ENCODE assay signal across 14 cellular contexts in genomic region chr6:3128381-3129108, GRCh38. TPM values are rescaled to one million over a fixed set of nuclear protein-coding genes. Genes with fewer than 3 reads are reported as not detected.
DNase-seq lines count a peak whose midpoint lies in the region; ATAC-seq and TF ChIP-seq lines count a peak whose summit lies in the region.
"Had no signal": no experiment of that assay in that cellular context is flagged by ENCODE, and none has a peak within 500 bp of the region (broad histone marks: within the 10 kb centered on the region; RNA-seq: fewer than 3 reads in every experiment).

No MANE protein-coding gene starts in this region.

- no peaks in the 10 kb centered on the region for H3K27me3 ChIP-seq in neuronal stem cell (ENCODE audit: control insufficient read depth in 3 of 3, insufficient read depth in 3 of 3, low read depth in 1 of 3, low read length in 3 of 3)
- H3K27me3 ChIP-seq: BE2C had no signal

- no peak overlapping the region for H2BK120ac ChIP-seq in neuronal stem cell (ENCODE audit: low read depth, low read length)

- no peak for ATAC-seq in T-helper 17 cell
- no peak for ATAC-seq in HG03469 (IDR thresholded peaks at IDR 0.05; ENCODE audit: unreplicated experiment)
- no peak for ATAC-seq in GM18511 (IDR thresholded peaks at IDR 0.05; ENCODE audit: unreplicated experiment)

- no peak overlapping the region for H3K4me3 ChIP-seq in neuronal stem cell (ENCODE audit: low read length in 2 of 2)

- CTCF ChIA-PET in activated CD4-positive, alpha-beta memory T cell treated with anti-CD3 and anti-CD28 coated beads for 36 hours (lab: Charles Lee): interaction anchor here (2.0 to 10.8 kb wide), 2 partner anchors 81 to 123 kb away, joined by 10 to 122 read pairs; no protein-coding TSS in a partner anchor

- no peak overlapping the region for H3K14ac ChIP-seq in neuronal stem cell (ENCODE audit: low read length)

- peaks cover 38 to 80% of the 10 kb centered on the region in 2 donors for H3K36me3 ChIP-seq in neuronal stem cell (replicated peaks in 1 of 2; ENCODE audit: control insufficient read depth in 2 of 2, insufficient read depth in 2 of 2, low read length in 2 of 2)

- H2AFZ ChIP-seq in neuronal stem cell (ENCODE audit: low read length): no peak overlapping the region

- no peak overlapping the region for H3K4me2 ChIP-seq in neuronal stem cell (ENCODE audit: insufficient read depth, low read length, poor library complexity, severe bottlenecking)

- H3K9me3 Mint-ChIP-seq in endothelial cell (ENCODE audit: unreplicated experiment): no peaks in the 10 kb centered on the region
- H3K9me3 Mint-ChIP-seq in activated CD4-positive, alpha-beta memory T cell treated with anti-CD3 and anti-CD28 coated beads for 36 hours: no peaks in the 10 kb centered on the region
- H3K9me3 Mint-ChIP-seq: CD4-positive, CD25-positive, alpha-beta regulatory T cell; H9 had no signal

- H3K9me3 ChIP-seq in T-helper 17 cell (ENCODE audit: control insufficient read depth, low read length, poor library complexity, severe bottlenecking): no peaks in the 10 kb centered on the region
- no peaks in the 10 kb centered on the region for H3K9me3 ChIP-seq in neuronal stem cell (replicated peaks in 1 of 2; ENCODE audit: control insufficient read depth in 2 of 2, insufficient read depth in 1 of 2, low read depth in 1 of 2, low read length in 2 of 2)
- H3K9me3 ChIP-seq: BE2C, Caco-2 had no signal

- no peak overlapping the region for H2BK12ac ChIP-seq in neuronal stem cell (ENCODE audit: low read length)

- no CpG with 5 or more reads among the region's 15 CpGs for WGBS in neuronal stem cell (ENCODE audit: extremely low coverage in 2 of 2, insufficient read length in 2 of 2, insufficient replicate concordance in 1 of 2), 2 donors

- no peak overlapping the region for H2BK15ac ChIP-seq in neuronal stem cell (ENCODE audit: low read length)

- H4K8ac ChIP-seq in neuronal stem cell (ENCODE audit: low read depth, low read length): no peak overlapping the region

- peak overlapping the region; percentile 47 for H3K23ac ChIP-seq in neuronal stem cell (ENCODE audit: low read depth, low read length, poor library complexity)

- peaks cover 2% of the 10 kb centered on the region for H3K79me1 ChIP-seq in neuronal stem cell (ENCODE audit: low read depth, low read length)

- H3K4me1 ChIP-seq in neuronal stem cell (ENCODE audit: control insufficient read depth in 2 of 2, insufficient read depth in 1 of 2, low read depth in 1 of 2, low read length in 2 of 2): peaks cover 0 to under 1% of the 10 kb centered on the region in 2 donors
- H3K4me1 ChIP-seq: Caco-2 had no signal

- H4K91ac ChIP-seq in neuronal stem cell (ENCODE audit: low read depth, low read length, poor library complexity): no peak overlapping the region

- H3K4me3 Mint-ChIP-seq in T-helper 17 cell: no peak overlapping the region
- H3K4me3 Mint-ChIP-seq in endothelial cell (ENCODE audit: unreplicated experiment): peak overlapping the region; percentile 56
- H3K4me3 Mint-ChIP-seq in activated CD4-positive, alpha-beta memory T cell treated with anti-CD3 and anti-CD28 coated beads for 36 hours: no peak overlapping the region
- H3K4me3 Mint-ChIP-seq: CD4-positive, CD25-positive, alpha-beta regulatory T cell had no signal

- H3K9ac ChIP-seq in neuronal stem cell (ENCODE audit: low read depth, low read length, poor library complexity): no peak overlapping the region

- DNase-seq in T-helper 17 cell: no peak
- DNase-seq in endothelial cell (ENCODE audit: low spot score): no peak
- DNase-seq in neuronal stem cell (ENCODE audit: low spot score): no peak
- no peak for DNase-seq in activated gamma-delta T cell (lab: John Stamatoyannopoulos, UW)
- no peak for DNase-seq in activated CD4-positive, alpha-beta memory T cell treated with anti-CD3 and anti-CD28 coated beads for 36 hours
- DNase-seq: ACHN; BE2C; C1 segment of cervical spinal cord; Caco-2; CD4-positive, CD25-positive, alpha-beta regulatory T cell; GF-D8; H9 had no signal

- H3K27ac Mint-ChIP-seq in T-helper 17 cell (peak overlapping the region; percentile 39), endothelial cell (ENCODE audit: unreplicated experiment) (no peak overlapping the region)
- H3K27ac Mint-ChIP-seq in activated CD4-positive, alpha-beta memory T cell treated with anti-CD3 and anti-CD28 coated beads for 36 hours: no peak overlapping the region
- H3K27ac Mint-ChIP-seq: CD4-positive, CD25-positive, alpha-beta regulatory T cell; H9 had no signal

- no peak overlapping the region for H3K4ac ChIP-seq in neuronal stem cell (ENCODE audit: low read length)

- no peaks in the 10 kb centered on the region for H3K4me1 Mint-ChIP-seq in T-helper 17 cell
- no peaks in the 10 kb centered on the region for H3K4me1 Mint-ChIP-seq in endothelial cell (ENCODE audit: unreplicated experiment)
- H3K4me1 Mint-ChIP-seq in activated CD4-positive, alpha-beta memory T cell treated with anti-CD3 and anti-CD28 coated beads for 36 hours (ENCODE audit: low read depth): peaks cover 7% of the 10 kb centered on the region

- H3K36me3 Mint-ChIP-seq in T-helper 17 cell (ENCODE audit: low read depth): peaks cover 18% of the 10 kb centered on the region
- H3K36me3 Mint-ChIP-seq in endothelial cell (ENCODE audit: low read depth, unreplicated experiment): peaks cover 41% of the 10 kb centered on the region
- peaks cover 15% of the 10 kb centered on the region for H3K36me3 Mint-ChIP-seq in activated CD4-positive, alpha-beta memory T cell treated with anti-CD3 and anti-CD28 coated beads for 36 hours

- H3K18ac ChIP-seq in neuronal stem cell (ENCODE audit: low read length): no peak overlapping the region

- TF ChIP-seq CTCF in endothelial cell (IDR thresholded peaks at IDR 0.05; ENCODE audit: unreplicated experiment): no peak

- no peak overlapping the region for H3K27ac ChIP-seq in neuronal stem cell (replicated peaks; ENCODE audit: low read length)

- H3K27me3 Mint-ChIP-seq in T-helper 17 cell (no peaks in the 10 kb centered on the region), endothelial cell (ENCODE audit: unreplicated experiment) (no peaks in the 10 kb centered on the region)
- no peaks in the 10 kb centered on the region for H3K27me3 Mint-ChIP-seq in activated CD4-positive, alpha-beta memory T cell treated with anti-CD3 and anti-CD28 coated beads for 36 hours
- H3K27me3 Mint-ChIP-seq: CD4-positive, CD25-positive, alpha-beta regulatory T cell had no signal

- intact Hi-C loops in activated CD4-positive, alpha-beta memory T cell treated with anti-CD3 and anti-CD28 coated beads for 36 hours (cut with micrococcal nuclease): no loop called here

- POLR2A ChIA-PET in activated CD4-positive, alpha-beta memory T cell treated with anti-CD3 and anti-CD28 coated beads for 36 hours (lab: Charles Lee): no interaction called here

- no peak overlapping the region for H2BK5ac ChIP-seq in neuronal stem cell (ENCODE audit: low read length)

- H2AK5ac ChIP-seq in neuronal stem cell (ENCODE audit: low read depth, low read length): no peak overlapping the region

RNA-seq across cellular contexts. Expression of gene BPHL, which starts 10.0 kb away (rescaled TPM):
- 1 to 10 TPM; 7.7 to 9.6 TPM for total RNA-seq in T-helper 17 cell
- total RNA-seq in endothelial cell (ENCODE audit: unreplicated experiment): 35.4 TPM
- polyA plus RNA-seq in neuronal stem cell (2013, experiment 1 of 2): 34.3 TPM
- polyA plus RNA-seq in neuronal stem cell (2013, experiment 2 of 2): 36.4 TPM
- total RNA-seq in activated CD4-positive, alpha-beta memory T cell treated with anti-CD3 and anti-CD28 coated beads for 36 hours: 10 to 100 TPM; 10.1 to 11.4 TPM

RNA-seq across cellular contexts. Expression of gene TUBB2A, which starts 28.8 kb away (rescaled TPM):
- total RNA-seq in T-helper 17 cell (10 to 100 TPM; 51.6 to 74.8 TPM), endothelial cell (ENCODE audit: unreplicated experiment) (73.6 TPM)
- 49.1 TPM for polyA plus RNA-seq in neuronal stem cell (2013, experiment 1 of 2)
- polyA plus RNA-seq in neuronal stem cell (2013, experiment 2 of 2): 48.5 TPM
- total RNA-seq in activated CD4-positive, alpha-beta memory T cell treated with anti-CD3 and anti-CD28 coated beads for 36 hours: 1 to 10 TPM; 4.2 to 4.6 TPM

Comparison
In these comparisons a context has a peak if more than half of its experiments do, and no peak if none do; other contexts are left out.
1. RNA of gene TUBB2A, which starts 28.8 kb away (total RNA-seq): 51.6 to 74.8 TPM in T-helper 17 cell and 73.6 TPM in endothelial cell (single experiment); 4.2 to 4.6 TPM in activated CD4-positive, alpha-beta memory T cell treated with anti-CD3 and anti-CD28 coated beads for 36 hours; every median in the first group is over 4 times any median in the second.